ENCODE assay signal across 15 cellular contexts in the genomic region with DNA sequence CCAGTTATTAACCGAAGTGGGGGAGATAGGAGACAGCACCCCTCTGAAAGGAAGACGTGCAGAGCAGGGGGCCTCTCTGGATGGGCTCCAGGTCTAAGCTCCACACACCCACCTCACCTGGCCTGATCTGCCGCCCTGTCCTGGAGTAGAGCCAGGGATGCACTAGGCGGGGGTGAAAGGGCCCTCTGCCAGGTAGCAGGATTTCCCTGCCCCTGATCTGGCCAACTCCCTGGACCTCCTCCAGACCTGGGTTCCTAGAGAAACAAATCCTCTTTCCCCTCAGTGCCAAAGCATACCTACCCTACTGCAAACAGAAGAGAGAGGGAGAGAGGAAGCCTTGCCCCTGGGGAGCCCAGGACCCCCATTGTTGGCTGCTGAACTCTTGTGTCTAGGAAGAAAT. TPM values are rescaled to one million over a fixed set of nuclear protein-coding genes. Genes with fewer than 3 reads are reported as not detected.
DNase-seq lines count a peak whose midpoint lies in the region; ATAC-seq and TF ChIP-seq lines count a peak whose summit lies in the region.
"Had no signal": no experiment of that assay in that cellular context is flagged by ENCODE, and none has a peak within 500 bp of the region (broad histone marks: within the 10 kb centered on the region; RNA-seq: fewer than 3 reads in every experiment).

No MANE protein-coding gene starts in this region.

- H3K36me3 Mint-ChIP-seq in chondrocyte (ENCODE audit: low read depth) (peaks cover 14% of the 10 kb centered on the region), mesothelial cell of epicardium (peaks cover 12% of the 10 kb centered on the region)

- H3K27me3 ChIP-seq in HUES64 (ENCODE audit: insufficient read depth, low read length) = peaks cover 16% of the 10 kb centered on the region
- H3K27me3 ChIP-seq in MM.1S (replicated peaks; ENCODE audit: insufficient read depth, low read length) = peaks cover 68% of the 10 kb centered on the region

- H2AFZ ChIP-seq in MM.1S (ENCODE audit: low read length) = no peak overlapping the region

- ATAC-seq in HG03571 (IDR thresholded peaks at IDR 0.05; ENCODE audit: unreplicated experiment) = no peak
- ATAC-seq in GM19035 (IDR thresholded peaks at IDR 0.05; ENCODE audit: unreplicated experiment) = no peak
- ATAC-seq: lower lobe of right lung; stimulated activated memory B cell treated with anti-CD40 and anti-IgM and Interleukin-4, amounts not matched to agents 10 μg/mL and 1 μg/mL and 100 μg/mL, for 72 hours had no signal

- H3K36me3 ChIP-seq in HUES64 (ENCODE audit: insufficient read depth, low read length) (peaks cover 31% of the 10 kb centered on the region), MM.1S (replicated peaks; ENCODE audit: insufficient read depth, low read length) (no peaks in the 10 kb centered on the region)
- H3K36me3 ChIP-seq: lower lobe of right lung had no signal

- no peaks in the 10 kb centered on the region; the same call in 1 of the 2 replicates for H3F3A ChIP-seq in MM.1S (ENCODE audit: insufficient read depth, low read length)

- no peaks in the 10 kb centered on the region for H3K9me3 ChIP-seq in HUES64 (ENCODE audit: insufficient read depth, low read depth, low read length)
- H3K9me3 ChIP-seq in MM.1S (replicated peaks; ENCODE audit: insufficient read depth, low read length) = no peaks in the 10 kb centered on the region
- H3K9me3 ChIP-seq: lower lobe of right lung had no signal

- H3K4me1 Mint-ChIP-seq in chondrocyte (ENCODE audit: low read depth) (peaks cover 51% of the 10 kb centered on the region), mesothelial cell of epicardium (peaks cover 72% of the 10 kb centered on the region)

- H3K4me3 ChIP-seq in AG10803 (ENCODE audit: low read length) = peak overlapping the region; percentile 69
- peak overlapping the region; percentile 71 for H3K4me3 ChIP-seq in HUES64 (ENCODE audit: low read length)
- H3K4me3 ChIP-seq in MM.1S (ENCODE audit: low read length) = no peak overlapping the region
- H3K4me3 ChIP-seq: lower lobe of right lung had no signal

- H4K20me1 ChIP-seq in MM.1S (ENCODE audit: insufficient read depth, low read length) = no peaks in the 10 kb centered on the region

- H3K9me3 Mint-ChIP-seq in chondrocyte (ENCODE audit: low read depth) (no peaks in the 10 kb centered on the region), mesothelial cell of epicardium (no peaks in the 10 kb centered on the region)
- H3K9me3 Mint-ChIP-seq: activated naive CD4-positive, alpha-beta T cell treated with anti-CD3 and anti-CD28 coated beads, Interleukin-2, amount 50 U/mL, for 24 hours; stimulated activated memory B cell treated with anti-CD40 and anti-IgM and Interleukin-4, amounts not matched to agents 10 μg/mL and 1 μg/mL and 100 μg/mL, for 72 hours had no signal

- peaks cover 31% of the 10 kb centered on the region for H3K4me1 ChIP-seq in HUES64 (ENCODE audit: insufficient read depth, low read length)
- H3K4me1 ChIP-seq in MM.1S (ENCODE audit: low read length) = peaks cover 16% of the 10 kb centered on the region

- WGBS in HUES64 = 87% methylated on average over 4 of the region's 4 CpGs

- H3K4me3 Mint-ChIP-seq in chondrocyte (ENCODE audit: unreplicated experiment) = peak overlapping the region; percentile 81
- peak overlapping the region; percentile 84 for H3K4me3 Mint-ChIP-seq in mesothelial cell of epicardium
- H3K4me3 Mint-ChIP-seq: stimulated activated memory B cell treated with anti-CD40 and anti-IgM and Interleukin-4, amounts not matched to agents 10 μg/mL and 1 μg/mL and 100 μg/mL, for 72 hours had no signal

- no peaks in the 10 kb centered on the region for H3K27me3 Mint-ChIP-seq in chondrocyte (ENCODE audit: low read depth)
- H3K27me3 Mint-ChIP-seq in mesothelial cell of epicardium (ENCODE audit: low read depth) = no peaks in the 10 kb centered on the region

- no peaks in the 10 kb centered on the region for H3K79me2 ChIP-seq in MM.1S (ENCODE audit: low read length)

- H3K27ac ChIP-seq in HUES64 (ENCODE audit: low read depth, low read length) = no peak overlapping the region
- H3K27ac ChIP-seq in MM.1S (ENCODE audit: low read length) = no peak overlapping the region
- H3K27ac ChIP-seq: lower lobe of right lung had no signal

- DNase-seq in AG10803 (ENCODE audit: low read depth) (no peak), chondrocyte (ENCODE audit: low spot score) (no peak), mesothelial cell of epicardium (ENCODE audit: low spot score in 2 of 2, unreplicated experiment in 2 of 2) (no peak), MM.1S (no peak), GOT3 (lab: John Stamatoyannopoulos, UW) (no peak)
- DNase-seq: activated CD4-positive, alpha-beta T cell treated with anti-CD3 and anti-CD28 coated beads for 1 hour; DMS53; effector memory CD4-positive, alpha-beta T cell; lower lobe of right lung; NCI-H1436 treated with DMSO at 0.1 percent for 48 hours had no signal

- H3K4me2 ChIP-seq in MM.1S (ENCODE audit: low read depth, low read length) = no peak overlapping the region

- no peak overlapping the region for H3K27ac Mint-ChIP-seq in chondrocyte (ENCODE audit: unreplicated experiment)
- peak overlapping the region; percentile 79 for H3K27ac Mint-ChIP-seq in mesothelial cell of epicardium
- H3K27ac Mint-ChIP-seq: activated naive CD4-positive, alpha-beta T cell treated with anti-CD3 and anti-CD28 coated beads, Interleukin-2, amount 50 U/mL, for 24 hours; stimulated activated memory B cell treated with anti-CD40 and anti-IgM and Interleukin-4, amounts not matched to agents 10 μg/mL and 1 μg/mL and 100 μg/mL, for 72 hours had no signal

- H3K9ac ChIP-seq in HUES64 (ENCODE audit: low read depth, low read length) (no peak overlapping the region), MM.1S (ENCODE audit: low read length) (no peak overlapping the region)

- H3K9me2 ChIP-seq in MM.1S (replicated peaks; ENCODE audit: insufficient read depth, low read length) = no peaks in the 10 kb centered on the region

- TF ChIP-seq CTCF in AG10803 (conservative IDR thresholded peaks at IDR 0.05; ENCODE audit: low read length) = no peak
- no peak for TF ChIP-seq CTCF in chondrocyte (IDR thresholded peaks at IDR 0.05)
- no peak for TF ChIP-seq CTCF in mesothelial cell of epicardium (IDR thresholded peaks at IDR 0.05; ENCODE audit: unreplicated experiment)
- no peak for TF ChIP-seq CTCF in MM.1S (IDR thresholded peaks at IDR 0.05; ENCODE audit: low read length)

RNA-seq across cellular contexts. Expression of gene CRABP2, which starts 2.0 kb away (rescaled TPM):
- 229 TPM for polyA plus RNA-seq in HUES64 (2013, experiment 1 of 2)
- polyA plus RNA-seq in HUES64 (2013, experiment 2 of 2) = 318 TPM
- total RNA-seq in chondrocyte = 88.7 to 193 TPM (median 93.5 TPM) in 3 replicates
- 676 to 704 TPM (median 686 TPM) in 3 replicates for total RNA-seq in mesothelial cell of epicardium

RNA-seq across cellular contexts. Expression of gene METTL25B, which starts 24.9 kb away (rescaled TPM):
- polyA plus RNA-seq in HUES64 (2013, experiment 1 of 2) = 15.7 TPM
- polyA plus RNA-seq in HUES64 (2013, experiment 2 of 2) = 22.1 TPM
- 11.4 to 17.1 TPM (median 14.1 TPM) in 3 replicates for total RNA-seq in chondrocyte
- 36.9 to 39.2 TPM (median 39.0 TPM) in 3 replicates for total RNA-seq in mesothelial cell of epicardium

RNA-seq across cellular contexts. Expression of gene ISG20L2, which starts 25.2 kb away (rescaled TPM):
- 44.6 TPM for polyA plus RNA-seq in HUES64 (2013, experiment 1 of 2)
- 37.2 TPM for polyA plus RNA-seq in HUES64 (2013, experiment 2 of 2)
- total RNA-seq in chondrocyte (22.3 to 45.7 TPM (median 23.7 TPM) in 3 replicates), mesothelial cell of epicardium (37.3 to 41.9 TPM (median 39.3 TPM) in 3 replicates)

RNA-seq across cellular contexts. Expression of gene NES, which starts 26.1 kb away (rescaled TPM):
- 116 TPM for polyA plus RNA-seq in HUES64 (2013, experiment 1 of 2)
- 122 TPM for polyA plus RNA-seq in HUES64 (2013, experiment 2 of 2)
- total RNA-seq in chondrocyte (6.0 to 11.6 TPM (median 6.9 TPM) in 3 replicates), mesothelial cell of epicardium (53.8 to 56.9 TPM (median 56.8 TPM) in 3 replicates)

RNA-seq across cellular contexts. Expression of gene MRPL24, which starts 37.6 kb away (rescaled TPM):
- polyA plus RNA-seq in HUES64 (2013, experiment 1 of 2) = 28.7 TPM
- 31.2 TPM for polyA plus RNA-seq in HUES64 (2013, experiment 2 of 2)
- total RNA-seq in chondrocyte (38.6 to 58.3 TPM (median 40.3 TPM) in 3 replicates), mesothelial cell of epicardium (35.5 to 40.5 TPM (median 38.4 TPM) in 3 replicates)
